Comparison of ENCODE assay signal across 3 cellular contexts in genomic region chr6:156359912-156360311, GRCh38.
TF ChIP-seq lines count a peak whose summit lies in the region.

No MANE protein-coding gene starts in this region.

TF ChIP-seq in SK-N-SH, 30 proteins besides CTCF, POLR2A, EP300 and RAD21 (continued from another document):
- TF ChIP-seq FOXJ3 (CRISPR knock-in tag; IDR thresholded peaks at IDR 0.05) = no peak
- no peak for TF ChIP-seq POLR2AphosphoS5 (IDR thresholded peaks at IDR 0.05; ENCODE audit: low read depth, low read length)

TF ChIP-seq in SK-N-SH treated with all-trans-retinoic acid at 6 μM for 48 hours, 23 proteins besides CTCF, POLR2A, EP300 and RAD21 (continued from another document):
- TF ChIP-seq POU6F1 (CRISPR knock-in tag; IDR thresholded peaks at IDR 0.05; ENCODE audit: borderline replicate concordance, low read depth) = no peak
- no peak for TF ChIP-seq CSDC2 (CRISPR knock-in tag; IDR thresholded peaks at IDR 0.05)
- TF ChIP-seq PPARA (CRISPR knock-in tag; IDR thresholded peaks at IDR 0.05; ENCODE audit: borderline replicate concordance) = no peak
- TF ChIP-seq OSR1 (CRISPR knock-in tag; IDR thresholded peaks at IDR 0.05) = no peak
- TF ChIP-seq ESRRG (CRISPR knock-in tag; IDR thresholded peaks at IDR 0.05) = no peak
- TF ChIP-seq ZNF70 (CRISPR knock-in tag; IDR thresholded peaks at IDR 0.05) = no peak
- no peak for TF ChIP-seq ZFP30 (CRISPR knock-in tag; IDR thresholded peaks at IDR 0.05)
- TF ChIP-seq ZFP3 (CRISPR knock-in tag; IDR thresholded peaks at IDR 0.05) = no peak
TF ChIP-seq in SK-N-SH treated with all-trans-retinoic acid at 6 μM for 48 hours: peak in this region for 0.

TF ChIP-seq in K562, 482 proteins besides CTCF, POLR2A, EP300 and RAD21:
- TF ChIP-seq ZNF609 (CRISPR knock-in tag; IDR thresholded peaks at IDR 0.05; ENCODE audit: borderline replicate concordance) (no peak), NFE2L1 (tag; IDR thresholded peaks at IDR 0.05; ENCODE audit: borderline replicate concordance, low read depth) (no peak), ZKSCAN8 (CRISPR knock-in tag; IDR thresholded peaks at IDR 0.05) (no peak), TSC22D4 (tag; IDR thresholded peaks at IDR 0.05) (no peak), CTBP1 (IDR thresholded peaks at IDR 0.05; ENCODE audit: borderline replicate concordance) (no peak), SMAD3 (CRISPR knock-in tag; conservative IDR thresholded peaks at IDR 0.05) (no peak), ZFPM2 (CRISPR knock-in tag; IDR thresholded peaks at IDR 0.05) (no peak), EWSR1 (IDR thresholded peaks at IDR 0.05; ENCODE audit: borderline replicate concordance, low read depth, partially characterized antibody) (no peak), ZKSCAN1 (IDR thresholded peaks at IDR 0.05; ENCODE audit: low read depth, low read length) (no peak), KHSRP (IDR thresholded peaks at IDR 0.05) (no peak), ZNF133 (CRISPR knock-in tag; IDR thresholded peaks at IDR 0.05) (no peak)
